In genomic region chr16:17367034-17367433, GRCh38 we compare ENCODE assay signal across 1 cellular context.
TF ChIP-seq lines count a peak whose summit lies in the region.

No MANE protein-coding gene starts in this region.

TF ChIP-seq in GM12878, 131 proteins besides CTCF, POLR2A, EP300 and RAD21 (continued from another document):
- no peak for TF ChIP-seq HSF1 (IDR thresholded peaks at IDR 0.05; ENCODE audit: low read depth, low read length)
- no peak for TF ChIP-seq SKIL (IDR thresholded peaks at IDR 0.05; ENCODE audit: low read depth, poor library complexity, severe bottlenecking)
- no peak for TF ChIP-seq TARDBP (IDR thresholded peaks at IDR 0.05; ENCODE audit: borderline replicate concordance)
- no peak for TF ChIP-seq PRDM15 (CRISPR knock-in tag; IDR thresholded peaks at IDR 0.05)
- TF ChIP-seq BHLHE40 (IDR thresholded peaks at IDR 0.05; ENCODE audit: borderline replicate concordance in 1 of 2, low read depth in 2 of 2, low read length in 1 of 2), result peak; percentile 43 to 56; a peak in 3 of 4 replicates
- no peak for TF ChIP-seq TBL1XR1 (IDR thresholded peaks at IDR 0.05; ENCODE audit: low read depth, low read length)
- 0 out of 2 replicates have a peak, but pooled peaks have one; percentile 32 for TF ChIP-seq ZBED1 (IDR thresholded peaks at IDR 0.05; ENCODE audit: borderline replicate concordance)
- no peak for TF ChIP-seq TCF3 (IDR thresholded peaks at IDR 0.05; ENCODE audit: borderline replicate concordance, insufficient read depth, low read depth, low read length)
- TF ChIP-seq SPI1 (IDR thresholded peaks at IDR 0.05; ENCODE audit: borderline replicate concordance, insufficient read depth, low read depth, low read length), result 0 out of 2 replicates have a peak, but pooled peaks have one; percentile 3
- no peak for TF ChIP-seq ZSCAN29 (IDR thresholded peaks at IDR 0.05)
- no peak for TF ChIP-seq MYB (IDR thresholded peaks at IDR 0.05; ENCODE audit: borderline replicate concordance, low read depth, low read length)
- TF ChIP-seq SMC3 (IDR thresholded peaks at IDR 0.05; ENCODE audit: borderline replicate concordance, low read length), result no peak
- TF ChIP-seq ZBTB11 (CRISPR knock-in tag; IDR thresholded peaks at IDR 0.05), result no peak
- TF ChIP-seq ZNF687 (IDR thresholded peaks at IDR 0.05), result peak; percentile 44; the same call in 1 of the 2 replicates
- no peak for TF ChIP-seq ZBTB40 (IDR thresholded peaks at IDR 0.05; ENCODE audit: borderline replicate concordance)
- TF ChIP-seq RBBP5 (conservative IDR thresholded peaks at IDR 0.05), result no peak
- TF ChIP-seq KAT2A (conservative IDR thresholded peaks at IDR 0.05; ENCODE audit: control insufficient read depth, low read depth, low read length), result no peak
- no peak for TF ChIP-seq GABPA (IDR thresholded peaks at IDR 0.05; ENCODE audit: low read depth)
- no peak for TF ChIP-seq MLLT1 (IDR thresholded peaks at IDR 0.05)
- peak; percentile 28 for TF ChIP-seq E4F1 (IDR thresholded peaks at IDR 0.05; ENCODE audit: borderline replicate concordance, partially characterized antibody)
- TF ChIP-seq NR2C1 (IDR thresholded peaks at IDR 0.05), result no peak
- no peak for TF ChIP-seq ESRRA (IDR thresholded peaks at IDR 0.05; ENCODE audit: low read length)
